ENCODE assay signal across 8 cellular contexts in genomic region chr20:3846378-3846739, GRCh38. TPM values are rescaled to one million over a fixed set of nuclear protein-coding genes. Genes with fewer than 3 reads are reported as not detected.
A peak's percentile ranks its signal among the peaks of the same experiment; 100 is the strongest.
DNase-seq lines count a peak whose midpoint lies in the region; ATAC-seq and TF ChIP-seq lines count a peak whose summit lies in the region.

No MANE protein-coding gene starts in this region.

- H3K4me1 ChIP-seq in left lung (peaks cover 10 to 37% of the 10 kb centered on the region in 2 donors), thoracic aorta (ENCODE audit: control insufficient read depth in 1 of 2, low read depth in 2 of 2) (peaks cover 5 to 17% of the 10 kb centered on the region in 2 donors)

- no peaks in the 10 kb centered on the region for H3K36me3 ChIP-seq in left lung
- H3K36me3 ChIP-seq in thoracic aorta = no peaks in the 10 kb centered on the region

- H3K9me3 ChIP-seq in left lung (no peaks in the 10 kb centered on the region), thoracic aorta (no peaks in the 10 kb centered on the region)

- no peaks in the 10 kb centered on the region for H3K27me3 ChIP-seq in left lung
- H3K27me3 ChIP-seq in thoracic aorta (replicated peaks; ENCODE audit: insufficient read depth) = no peaks in the 10 kb centered on the region

- H3K36me3 Mint-ChIP-seq in T-helper 2 cell treated with Interferon-gamma antibody and Interleukin-4, amounts not matched to agents 5 μg/mL and 100 μg/mL, for 36 hours (ENCODE audit: low read depth) = peaks cover 15% of the 10 kb centered on the region

- H3K9me3 Mint-ChIP-seq in T-helper 2 cell treated with Interferon-gamma antibody and Interleukin-4, amounts not matched to agents 5 μg/mL and 100 μg/mL, for 36 hours = no peaks in the 10 kb centered on the region

- peak overlapping the region; percentile 90 for H3K4me3 Mint-ChIP-seq in T-helper 2 cell treated with Interferon-gamma antibody and Interleukin-4, amounts not matched to agents 5 μg/mL and 100 μg/mL, for 36 hours

- intact Hi-C loops in left lung (cut with DNase I) = no loop called here

- H3K27me3 Mint-ChIP-seq in T-helper 2 cell treated with Interferon-gamma antibody and Interleukin-4, amounts not matched to agents 5 μg/mL and 100 μg/mL, for 36 hours (ENCODE audit: low read depth) = no peaks in the 10 kb centered on the region

- H3K4me3 ChIP-seq in left lung (peak overlapping the region; percentile 99), thoracic aorta (peak overlapping the region; percentile 91)

- no peak for ATAC-seq in left lung
- ATAC-seq in thoracic aorta (ENCODE audit: insufficient number of reproducible peaks, low FRiP score, low read depth) = peak; percentile 14
- no peak for ATAC-seq in GM21526 (IDR thresholded peaks at IDR 0.05; ENCODE audit: low FRiP score, unreplicated experiment)

- peaks cover 18% of the 10 kb centered on the region for H3K4me1 Mint-ChIP-seq in T-helper 2 cell treated with Interferon-gamma antibody and Interleukin-4, amounts not matched to agents 5 μg/mL and 100 μg/mL, for 36 hours (ENCODE audit: low read depth)

- H3K27ac ChIP-seq in angular gyrus (ENCODE audit: low read depth, low read length) (peak overlapping the region; percentile 91), left lung (peak overlapping the region; percentile 87 to 93), thoracic aorta (peak overlapping the region; percentile 90 to 96)

- H3K27ac Mint-ChIP-seq in T-helper 2 cell treated with Interferon-gamma antibody and Interleukin-4, amounts not matched to agents 5 μg/mL and 100 μg/mL, for 36 hours = peak overlapping the region; percentile 82

- no peak for TF ChIP-seq CTCF in left lung (IDR thresholded peaks at IDR 0.05)
- no peak for TF ChIP-seq CTCF in thoracic aorta (IDR thresholded peaks at IDR 0.05)

- no peak for DNase-seq in T-helper 2 cell treated with Interferon-gamma antibody and Interleukin-4, amounts not matched to agents 5 μg/mL and 100 μg/mL, for 36 hours (ENCODE audit: low spot score)
- DNase-seq in T-helper 2 cell (no peak), left lung (no peak), thoracic aorta (ENCODE audit: low spot score) (no peak), mucosa of gallbladder (ENCODE audit: low spot score) (no peak)
- DNase-seq in stimulated activated CD4-positive, alpha-beta T cell treated with anti-CD3 and anti-CD28 coated beads, Interleukin-4, amount 100 ng/mL, for 4 hours = no peak

RNA-seq across cellular contexts. Expression of gene MAVS, which starts 0.3 kb away (rescaled TPM):
- total RNA-seq in left lung (10 to 100 TPM; 37.3 to 38.7 TPM), thoracic aorta (10 to 100 TPM; 35.2 to 42.1 TPM), mucosa of gallbladder (44.9 TPM)

RNA-seq across cellular contexts. Expression of gene AP5S1, which starts 26.0 kb away (rescaled TPM):
- 10 to 100 TPM; 12.7 to 13.6 TPM for total RNA-seq in left lung
- 10 to 100 TPM; 12.3 to 18.0 TPM for total RNA-seq in thoracic aorta
- total RNA-seq in mucosa of gallbladder = 16.2 TPM

RNA-seq across cellular contexts. Expression of gene PANK2, which starts 42.8 kb away (rescaled TPM):
- total RNA-seq in left lung (10 to 100 TPM; 39.4 to 47.8 TPM), thoracic aorta (100 to 1,000 TPM in 1 of 2 donors, 10 to 100 TPM in 1; 58.3 to 113 TPM), mucosa of gallbladder (32.5 TPM)

RNA-seq across cellular contexts. Expression of gene CDC25B, which starts 50.2 kb away (rescaled TPM):
- total RNA-seq in left lung (100 to 1,000 TPM; 111 to 121 TPM), thoracic aorta (10 to 100 TPM; 28.4 to 41.8 TPM), mucosa of gallbladder (38.9 TPM)

RNA-seq across cellular contexts. Expression of gene CENPB, which starts 59.8 kb away (rescaled TPM):
- 10 to 100 TPM; 78.5 to 94.5 TPM for total RNA-seq in left lung
- 100 to 1,000 TPM in 1 of 2 donors, 10 to 100 TPM in 1; 97.2 to 114 TPM for total RNA-seq in thoracic aorta
- total RNA-seq in mucosa of gallbladder = 109 TPM
